Comparison of ENCODE assay signal across 14 cellular contexts in the genomic region with DNA sequence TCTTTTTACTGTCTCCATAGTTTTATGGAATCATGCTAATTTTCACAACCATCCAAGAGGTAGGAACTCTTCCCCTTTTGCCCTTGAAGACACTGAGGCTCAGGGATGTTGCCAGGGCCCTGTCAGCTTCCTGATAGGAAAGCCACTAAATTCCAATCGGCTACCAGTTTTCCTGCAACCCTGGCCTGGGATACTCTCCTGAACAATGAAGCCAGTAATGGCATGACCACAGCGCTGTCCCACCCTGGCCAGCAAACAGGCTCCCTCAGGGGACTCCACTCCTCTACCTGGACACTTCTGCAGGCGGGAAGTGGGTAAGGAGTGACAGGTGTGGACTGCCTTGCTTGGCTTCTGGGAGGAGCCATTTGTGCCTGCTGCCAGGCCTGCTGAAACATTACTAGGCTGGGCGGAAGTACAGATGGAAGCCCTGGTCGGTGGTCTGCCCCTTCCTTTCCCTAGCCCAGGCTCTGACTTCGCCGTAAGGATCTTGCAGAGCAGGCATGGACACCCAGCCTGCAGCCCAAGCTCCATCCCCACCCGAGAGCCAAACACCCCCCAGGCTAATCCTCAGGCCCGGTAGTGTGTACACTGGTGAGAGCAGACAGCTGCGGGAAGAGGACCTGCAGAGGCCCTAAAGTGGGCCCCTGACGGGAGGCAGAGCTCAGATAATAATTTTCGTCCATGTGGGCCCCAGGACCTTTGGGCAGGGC.
DNase-seq lines count a peak whose midpoint lies in the region; ATAC-seq and TF ChIP-seq lines count a peak whose summit lies in the region.
"Had no signal": no experiment of that assay in that cellular context is flagged by ENCODE, and none has a peak within 500 bp of the region (broad histone marks: within the 10 kb centered on the region; RNA-seq: fewer than 3 reads in every experiment).

No MANE protein-coding gene starts in this region.

- intact Hi-C loops in PC-9 (cut with micrococcal nuclease; ENCODE audit: unreplicated experiment): loop anchor here (5.0 kb wide), 1 partner anchor 232 kb away; no protein-coding TSS in a partner anchor

- H3K27ac Mint-ChIP-seq in activated CD4-positive, alpha-beta T cell treated with anti-CD3 and anti-CD28 coated beads, Interleukin-2, amount 10 ng/mL, durations not matched to agents 7 days and 5 days: no peak overlapping the region
- H3K27ac Mint-ChIP-seq in endodermal cell (no peak overlapping the region), osteocyte (ENCODE audit: unreplicated experiment) (no peak overlapping the region)
- H3K27ac Mint-ChIP-seq: activated B cell treated with CpG ODN at 0.5 μM for 24 hours had no signal

- H3K4me2 ChIP-seq in PC-9 (peak overlapping the region; percentile 100), hepatocyte (no peak overlapping the region)

- H3K4me3 Mint-ChIP-seq in activated CD4-positive, alpha-beta T cell treated with anti-CD3 and anti-CD28 coated beads, Interleukin-2, amount 10 ng/mL, durations not matched to agents 7 days and 5 days: peak overlapping the region; percentile 36
- H3K4me3 Mint-ChIP-seq in endodermal cell: peak overlapping the region; percentile 63
- H3K4me3 Mint-ChIP-seq in osteocyte (ENCODE audit: unreplicated experiment): peak overlapping the region; percentile 67

- H3K79me2 ChIP-seq in PC-9 (ENCODE audit: low read depth) (no peaks in the 10 kb centered on the region), hepatocyte (no peaks in the 10 kb centered on the region)

- POLR2A ChIA-PET in activated CD4-positive, alpha-beta T cell treated with anti-CD3 and anti-CD28 coated beads, Interleukin-2, amount 10 ng/mL, durations not matched to agents 7 days and 5 days (lab: Charles Lee): no interaction called here
- POLR2A ChIA-PET in PC-9 (lab: Charles Lee; ENCODE audit: unreplicated experiment): no interaction called here

- H3K4me3 ChIP-seq in PC-9 (no peak overlapping the region; the same call in 1 of the 2 replicates), endodermal cell (ENCODE audit: low read length) (peak overlapping the region; percentile 78), hepatocyte (no peak overlapping the region)

- CTCF ChIA-PET in activated CD4-positive, alpha-beta T cell treated with anti-CD3 and anti-CD28 coated beads, Interleukin-2, amount 10 ng/mL, durations not matched to agents 7 days and 5 days (lab: Charles Lee): interaction anchor here (0.5 to 0.9 kb wide), 3 partner anchors 117 to 260 kb away, joined by 3 to 5 read pairs (median 3); no protein-coding TSS in a partner anchor
- CTCF ChIA-PET in PC-9 (lab: Charles Lee): interaction anchor here (0.5 to 0.6 kb wide), 2 partner anchors 85 to 213 kb away, joined by 3 read pairs; no protein-coding TSS in a partner anchor

- H3K9me2 ChIP-seq in PC-9 (ENCODE audit: insufficient read depth): no peaks in the 10 kb centered on the region
- H3K9me2 ChIP-seq in hepatocyte (replicated peaks; ENCODE audit: insufficient read depth): no peaks in the 10 kb centered on the region

- no peaks in the 10 kb centered on the region for H4K20me1 ChIP-seq in PC-9 (ENCODE audit: insufficient read depth)
- H4K20me1 ChIP-seq in hepatocyte (ENCODE audit: insufficient read depth, poor library complexity, severe bottlenecking): no peaks in the 10 kb centered on the region

- peaks cover 8% of the 10 kb centered on the region for H3K4me1 Mint-ChIP-seq in activated CD4-positive, alpha-beta T cell treated with anti-CD3 and anti-CD28 coated beads, Interleukin-2, amount 10 ng/mL, durations not matched to agents 7 days and 5 days
- H3K4me1 Mint-ChIP-seq in endodermal cell: peaks cover 17% of the 10 kb centered on the region
- H3K4me1 Mint-ChIP-seq in osteocyte (ENCODE audit: unreplicated experiment): peaks cover 12% of the 10 kb centered on the region

- no peak for ATAC-seq in GM21619 (IDR thresholded peaks at IDR 0.05; ENCODE audit: unreplicated experiment)

- TF ChIP-seq CTCF in PC-9 (conservative IDR thresholded peaks at IDR 0.05): no peak
- no peak for TF ChIP-seq CTCF in endodermal cell (conservative IDR thresholded peaks at IDR 0.05)
- TF ChIP-seq CTCF in osteocyte (IDR thresholded peaks at IDR 0.05): no peak
- no peak for TF ChIP-seq CTCF in hepatocyte (IDR thresholded peaks at IDR 0.05; ENCODE audit: poor library complexity)

- H3K27me3 Mint-ChIP-seq in activated CD4-positive, alpha-beta T cell treated with anti-CD3 and anti-CD28 coated beads, Interleukin-2, amount 10 ng/mL, durations not matched to agents 7 days and 5 days: peaks cover 38% of the 10 kb centered on the region
- H3K27me3 Mint-ChIP-seq in endodermal cell (ENCODE audit: insufficient read depth): peaks cover 7% of the 10 kb centered on the region
- H3K27me3 Mint-ChIP-seq in osteocyte (ENCODE audit: unreplicated experiment): peaks cover 32% of the 10 kb centered on the region

- H3K36me3 Mint-ChIP-seq in activated CD4-positive, alpha-beta T cell treated with anti-CD3 and anti-CD28 coated beads, Interleukin-2, amount 10 ng/mL, durations not matched to agents 7 days and 5 days (ENCODE audit: low read depth): no peaks in the 10 kb centered on the region
- H3K36me3 Mint-ChIP-seq in endodermal cell (ENCODE audit: low read depth): no peaks in the 10 kb centered on the region
- no peaks in the 10 kb centered on the region for H3K36me3 Mint-ChIP-seq in osteocyte (ENCODE audit: unreplicated experiment)

- H2AFZ ChIP-seq in PC-9 (no peak overlapping the region), hepatocyte (no peak overlapping the region)

- no peaks in the 10 kb centered on the region for H3K9me3 Mint-ChIP-seq in activated CD4-positive, alpha-beta T cell treated with anti-CD3 and anti-CD28 coated beads, Interleukin-2, amount 10 ng/mL, durations not matched to agents 7 days and 5 days
- H3K9me3 Mint-ChIP-seq in endodermal cell (peaks cover 10% of the 10 kb centered on the region), osteocyte (ENCODE audit: unreplicated experiment) (no peaks in the 10 kb centered on the region)
- H3K9me3 Mint-ChIP-seq: activated B cell treated with CpG ODN at 0.5 μM for 24 hours had no signal

- WGBS in endodermal cell (ENCODE audit: insufficient coverage in 1 of 2, insufficient read length in 1 of 2), 2 experiments: 91 to 94% methylated on average over 8 to 12 of the region's 12 CpGs
- WGBS in hepatocyte (ENCODE audit: low lambda C conversion rate, missing lambda C conversion rate): 90% methylated on average over 12 of the region's 12 CpGs

- H3K27ac ChIP-seq in PC-9 (no peak overlapping the region), endodermal cell (ENCODE audit: low read depth, low read length) (no peak overlapping the region), hepatocyte (no peak overlapping the region)

- peaks cover 17% of the 10 kb centered on the region for H3K4me1 ChIP-seq in PC-9 (replicated peaks; ENCODE audit: insufficient read depth)
- H3K4me1 ChIP-seq in endodermal cell (ENCODE audit: control insufficient read depth, insufficient read depth, low read length): peaks cover 4% of the 10 kb centered on the region
- no peaks in the 10 kb centered on the region for H3K4me1 ChIP-seq in hepatocyte (ENCODE audit: insufficient read depth)

- H3K36me3 ChIP-seq in PC-9 (ENCODE audit: low read depth) (no peaks in the 10 kb centered on the region), endodermal cell (ENCODE audit: control insufficient read depth, insufficient read depth, low read length) (no peaks in the 10 kb centered on the region), hepatocyte (replicated peaks; ENCODE audit: insufficient read depth, low read depth) (no peaks in the 10 kb centered on the region)
- H3K36me3 ChIP-seq: tibial nerve had no signal

- no peak for DNase-seq in activated CD4-positive, alpha-beta T cell treated with anti-CD3 and anti-CD28 coated beads, Interleukin-2, amount 10 ng/mL, durations not matched to agents 7 days and 5 days
- DNase-seq in activated CD4-positive, alpha-beta T cell treated with anti-CD3 and anti-CD28 coated beads, Interleukin-2, amount 50 U/mL, for 4 hours: no peak
- DNase-seq in PC-9 (no peak), endodermal cell (no peak), osteocyte (ENCODE audit: extremely low spot score, unreplicated experiment) (no peak), hepatocyte (ENCODE audit: low spot score) (no peak), NCI-H510A (lab: John Stamatoyannopoulos, UW) (no peak)
- DNase-seq: ACHN, cerebellar nuclear complex, DMS 273 treated with DMSO at 0.1 percent for 48 hours, NCI-H226 had no signal

- H3K9me3 ChIP-seq in PC-9 (ENCODE audit: insufficient read depth, low read depth) (no peaks in the 10 kb centered on the region), endodermal cell (ENCODE audit: control insufficient read depth, low read length) (no peaks in the 10 kb centered on the region), hepatocyte (ENCODE audit: low read depth) (no peaks in the 10 kb centered on the region)
- H3K9me3 ChIP-seq: tibial nerve had no signal

- no peak overlapping the region for H3K9ac ChIP-seq in endodermal cell (ENCODE audit: extremely low read depth, low read length, poor library complexity, severe bottlenecking)

- no TSS peak for BruUV-seq in PC-9 (replicated peaks; lab: Mats Ljungman, UMichigan)

- H3K27me3 ChIP-seq in PC-9 (ENCODE audit: insufficient read depth, low read depth) (no peaks in the 10 kb centered on the region), endodermal cell (ENCODE audit: control insufficient read depth, insufficient read depth, low read length, poor library complexity, severe bottlenecking) (no peaks in the 10 kb centered on the region), hepatocyte (peaks cover 4% of the 10 kb centered on the region)
- H3K27me3 ChIP-seq: tibial nerve had no signal

- peaks cover 8% of the 10 kb centered on the region for H3F3A ChIP-seq in PC-9 (ENCODE audit: insufficient read depth, low read depth)
